8 cellular contexts compared by ENCODE assay signal in genomic region chr20:36835025-36835424, GRCh38. TPM values are rescaled to one million over a fixed set of nuclear protein-coding genes. Genes with fewer than 3 reads are reported as not detected.
DNase-seq lines count a peak whose midpoint lies in the region; ATAC-seq and TF ChIP-seq lines count a peak whose summit lies in the region.

No MANE protein-coding gene starts in this region.

- H3K9me3 Mint-ChIP-seq in CD4-positive, alpha-beta memory T cell = no peaks in the 10 kb centered on the region

- no peaks in the 10 kb centered on the region for H3K36me3 ChIP-seq in CD4-positive, alpha-beta memory T cell (ENCODE audit: insufficient read depth, low read length)
- H3K36me3 ChIP-seq in NT2/D1 (ENCODE audit: insufficient read depth, insufficient read length, low read length) = peaks cover 31% of the 10 kb centered on the region
- H3K36me3 ChIP-seq in neutrophil = no peaks in the 10 kb centered on the region
- peaks cover 58% of the 10 kb centered on the region for H3K36me3 ChIP-seq in MG63

- no peak for DNase-seq in CD4-positive, alpha-beta memory T cell
- no peak for DNase-seq in NT2/D1 (ENCODE audit: low read depth, low spot score)
- no peak for DNase-seq in coronary artery (ENCODE audit: low spot score)
- no peak for DNase-seq in NOMO-1 treated with dmso at 0.1 percent for 144 hours (lab: John Stamatoyannopoulos, UW; ENCODE audit: unreplicated experiment)
- DNase-seq in MG63 = no peak
- no peak for DNase-seq in NCI-H82 (lab: John Stamatoyannopoulos, UW)

- no peaks in the 10 kb centered on the region for H3K27me3 Mint-ChIP-seq in CD4-positive, alpha-beta memory T cell

- H3K27me3 ChIP-seq in CD4-positive, alpha-beta memory T cell (ENCODE audit: insufficient read depth, low read length) = no peaks in the 10 kb centered on the region
- no peaks in the 10 kb centered on the region for H3K27me3 ChIP-seq in NT2/D1 (ENCODE audit: insufficient read depth, insufficient read length)
- no peaks in the 10 kb centered on the region for H3K27me3 ChIP-seq in neutrophil
- H3K27me3 ChIP-seq in MG63 = no peaks in the 10 kb centered on the region

- H3K9ac ChIP-seq in NT2/D1 (ENCODE audit: insufficient read length, low read depth) = peak overlapping the region; percentile 74

- peak overlapping the region; percentile 15 for H3K27ac ChIP-seq in CD4-positive, alpha-beta memory T cell (ENCODE audit: low read depth, low read length)
- H3K27ac ChIP-seq in coronary artery (peak overlapping the region; percentile 88 to 97), neutrophil (peak overlapping the region; percentile 75)

- peaks cover 7% of the 10 kb centered on the region for H3K4me1 ChIP-seq in CD4-positive, alpha-beta memory T cell (ENCODE audit: insufficient read depth, low read length)
- peaks cover 16% of the 10 kb centered on the region for H3K4me1 ChIP-seq in NT2/D1 (ENCODE audit: insufficient read depth, insufficient read length)
- H3K4me1 ChIP-seq in neutrophil (ENCODE audit: control insufficient read depth in 1 of 2, insufficient read depth in 1 of 2, low read depth in 1 of 2, low read length in 1 of 2) = peaks cover 19 to 23% of the 10 kb centered on the region in 2 experiments

- peak overlapping the region; percentile 0 to 82 (median 70) for H3K4me3 Mint-ChIP-seq in CD4-positive, alpha-beta memory T cell

- POLR2A ChIA-PET in CD4-positive, alpha-beta memory T cell (lab: Charles Lee; ENCODE audit: partially characterized antibody) = interaction anchor here (1.0 to 1.9 kb wide), 3 partner anchors 61 to 880 kb away, joined by 3 to 5 read pairs (median 3); partner anchors contain the start of genes DSN1 and SCAND1

- no peak for ATAC-seq in HG03175 (IDR thresholded peaks at IDR 0.05; ENCODE audit: unreplicated experiment)

- no peak overlapping the region for H3K27ac Mint-ChIP-seq in CD4-positive, alpha-beta memory T cell

- intact Hi-C loops in CD4-positive, alpha-beta memory T cell (cut with micrococcal nuclease) = no loop called here

- peaks cover 1 to 14% (median 5%) of the 10 kb centered on the region in 4 donors for H3K4me1 Mint-ChIP-seq in CD4-positive, alpha-beta memory T cell

- peak overlapping the region in 1 of 2 donors; percentile 63 for H3K4me3 ChIP-seq in CD4-positive, alpha-beta memory T cell (ENCODE audit: low read length in 2 of 2)
- H3K4me3 ChIP-seq in NT2/D1 (ENCODE audit: insufficient read length, low read depth) = peak overlapping the region; percentile 19
- peak overlapping the region; percentile 66 for H3K4me3 ChIP-seq in coronary artery
- H3K4me3 ChIP-seq in neutrophil (ENCODE audit: low read depth in 1 of 2, low read length in 1 of 2) = peak overlapping the region; percentile 53 to 56
- H3K4me3 ChIP-seq in MG63 = no peak overlapping the region

- H3K9me3 ChIP-seq in CD4-positive, alpha-beta memory T cell (ENCODE audit: control insufficient read depth in 1 of 2, low read length in 2 of 2) = no peaks in the 10 kb centered on the region
- H3K9me3 ChIP-seq in NT2/D1 (ENCODE audit: insufficient read depth, low read length) = no peaks in the 10 kb centered on the region
- no peaks in the 10 kb centered on the region for H3K9me3 ChIP-seq in neutrophil
- H3K9me3 ChIP-seq in MG63 = no peaks in the 10 kb centered on the region

- CTCF ChIA-PET in CD4-positive, alpha-beta memory T cell (lab: Charles Lee; ENCODE audit: partially characterized antibody) = interaction anchor here (0.9 to 2.3 kb wide), 4 partner anchors 14 to 80 kb away, joined by 3 to 11 read pairs (median 4); no protein-coding TSS in a partner anchor

- TF ChIP-seq CTCF in coronary artery (IDR thresholded peaks at IDR 0.05) (no peak), neutrophil (IDR thresholded peaks at IDR 0.05) (no peak)

- H3K36me3 Mint-ChIP-seq in CD4-positive, alpha-beta memory T cell = no peaks in the 10 kb centered on the region

RNA-seq across cellular contexts. Expression of gene TLDC2, which starts 40.9 kb away (rescaled TPM):
- not detected for total RNA-seq in CD4-positive, alpha-beta memory T cell
- under 1 TPM in 1 of 2 donors, not detected in 1; 0.52 TPM for polyA plus RNA-seq in CD4-positive, alpha-beta memory T cell
- not detected in 2 replicates for total RNA-seq in MG63 (2014; rRNA removed; shearing (Covaris generic); ENCODE audit: low replicate concordance)

Comparison
In these comparisons a context has a peak if more than half of its experiments do, and no peak if none do; other contexts are left out.
1. H3K27ac ChIP-seq: peak in every context shown above with its lines; median percentile 92 in coronary artery; 75 in neutrophil; 15 in CD4-positive, alpha-beta memory T cell.